In genomic region chr16:57071840-57072541, GRCh38 we compare ENCODE assay signal across 14 cellular contexts. TPM values are rescaled to one million over a fixed set of nuclear protein-coding genes. Genes with fewer than 3 reads are reported as not detected.
A peak's percentile ranks its signal among the peaks of the same experiment; 100 is the strongest.
DNase-seq lines count a peak whose midpoint lies in the region; ATAC-seq and TF ChIP-seq lines count a peak whose summit lies in the region.
"Had no signal": no experiment of that assay in that cellular context is flagged by ENCODE, and none has a peak within 500 bp of the region (broad histone marks: within the 10 kb centered on the region; RNA-seq: fewer than 3 reads in every experiment).

No MANE protein-coding gene starts in this region.

- H3K4me1 Mint-ChIP-seq in osteocyte (ENCODE audit: unreplicated experiment) = peaks cover 15% of the 10 kb centered on the region

- H3K27me3 ChIP-seq in SJCRH30 = peaks cover 7% of the 10 kb centered on the region; the same call in 1 of the 2 replicates
- H3K27me3 ChIP-seq: transverse colon had no signal

- no peaks in the 10 kb centered on the region for H3K27me3 Mint-ChIP-seq in osteocyte (ENCODE audit: unreplicated experiment)

- no peak overlapping the region for H3K4me3 Mint-ChIP-seq in osteocyte (ENCODE audit: unreplicated experiment)

- no peak for ATAC-seq in HG03469 (IDR thresholded peaks at IDR 0.05; ENCODE audit: unreplicated experiment)
- ATAC-seq: lower lobe of right lung had no signal

- no peaks in the 10 kb centered on the region for H3K4me1 ChIP-seq in SJCRH30
- H3K4me1 ChIP-seq: lower lobe of right lung, transverse colon had no signal

- no peaks in the 10 kb centered on the region for H3K36me3 Mint-ChIP-seq in osteocyte (ENCODE audit: unreplicated experiment)

- no peaks in the 10 kb centered on the region for H3K36me3 ChIP-seq in SJCRH30

- TF ChIP-seq CTCF in osteocyte (IDR thresholded peaks at IDR 0.05) = no peak

- H3K27ac ChIP-seq in SJCRH30 = no peak overlapping the region
- H3K27ac ChIP-seq: HL-60, lower lobe of right lung, transverse colon had no signal

- no peaks in the 10 kb centered on the region for H3K9me3 Mint-ChIP-seq in osteocyte (ENCODE audit: unreplicated experiment)

- H3K4me3 ChIP-seq in SJCRH30 = no peak overlapping the region
- H3K4me3 ChIP-seq: lower lobe of right lung, transverse colon had no signal

- peak; percentile 79 for DNase-seq in ELR (ENCODE audit: low read depth)
- DNase-seq in NCI-H226 = peak; percentile 80
- DNase-seq in dermis blood vessel endothelial cell = peak; percentile 61
- DNase-seq in osteocyte (ENCODE audit: extremely low spot score, unreplicated experiment) = no peak
- DNase-seq in SJCRH30 = no peak
- no peak for DNase-seq in DMS114 treated with DMSO at 0.1 percent for 48 hours (lab: John Stamatoyannopoulos, UW; ENCODE audit: unreplicated experiment)
- no peak for DNase-seq in activated CD8-positive, alpha-beta memory T cell treated with anti-CD3 and anti-CD28 coated beads, Interleukin-2, amount 50 U/mL, for 48 hours
- DNase-seq: activated CD4-positive, alpha-beta T cell treated with anti-CD3 and anti-CD28 coated beads, Interleukin-2, amount 50 U/mL, for 1 hour; cortex of kidney; lower lobe of right lung; NCI-H748 treated with DMSO at 0.1 percent for 48 hours; transverse colon had no signal

- no peaks in the 10 kb centered on the region for H3K9me3 ChIP-seq in SJCRH30 (replicated peaks)
- H3K9me3 ChIP-seq: lower lobe of right lung, transverse colon had no signal

- H3K27ac Mint-ChIP-seq in osteocyte (ENCODE audit: unreplicated experiment) = peak overlapping the region; percentile 78

RNA-seq across cellular contexts. Expression of gene CPNE2, which starts 20.4 kb away (rescaled TPM):
- 73.3 and 92.3 TPM in 2 replicates for total RNA-seq in dermis blood vessel endothelial cell
- total RNA-seq in osteocyte = 33.7 and 33.9 TPM in 2 replicates
- total RNA-seq in SJCRH30 (2014; rRNA removed; shearing (Covaris generic)) = 33.1 and 39.0 TPM in 2 replicates

Comparison
In these comparisons a context has a peak if more than half of its experiments do, and no peak if none do; other contexts are left out.
1. DNase-seq: peak in ELR (single experiment), NCI-H226 (single experiment) and dermis blood vessel endothelial cell (single experiment); none in osteocyte (single experiment), SJCRH30 (0 of 2), DMS114 treated with DMSO at 0.1 percent for 48 hours (single experiment) and activated CD8-positive, alpha-beta memory T cell treated with anti-CD3 and anti-CD28 coated beads, Interleukin-2, amount 50 U/mL, for 48 hours (single experiment).